ENCODE assay signal across 25 cellular contexts in the genomic region with DNA sequence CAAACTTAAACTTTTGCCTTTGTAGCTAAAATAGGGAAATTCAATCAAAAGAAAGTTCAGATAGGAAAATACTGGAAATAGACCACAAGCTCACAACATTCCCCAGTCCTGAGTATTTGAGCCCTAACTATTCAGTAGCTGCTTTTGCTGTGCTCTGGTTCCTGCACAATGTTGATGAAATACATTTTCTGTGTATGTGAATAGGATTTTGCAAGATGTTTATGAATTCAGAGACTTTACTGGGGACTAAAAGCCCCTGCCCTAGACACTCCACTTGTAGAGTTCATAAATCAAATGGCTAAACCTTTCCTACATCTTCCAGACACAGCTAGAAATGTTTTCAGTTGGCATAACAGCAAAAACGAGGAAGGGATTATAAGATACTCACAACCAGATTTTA.
"Had no signal": no experiment of that assay in that cellular context is flagged by ENCODE, and none has a peak within 500 bp of the region (broad histone marks: within the 10 kb centered on the region; RNA-seq: fewer than 3 reads in every experiment).

No MANE protein-coding gene starts in this region.

- H3K9me3 ChIP-seq: gastrocnemius medialis, heart left ventricle had no signal

- H3K4me1 ChIP-seq: foreskin keratinocyte, gastrocnemius medialis, heart left ventricle had no signal

- H3K27me3 ChIP-seq: foreskin keratinocyte, gastrocnemius medialis, heart left ventricle had no signal

- H3K4me3 ChIP-seq: coronary artery, dorsolateral prefrontal cortex, gastrocnemius medialis, heart left ventricle had no signal

- DNase-seq: activated B cell treated with CpG ODN at 0.5 μM for 24 hours; activated CD4-positive, alpha-beta memory T cell treated with anti-CD3 and anti-CD28 coated beads for 36 hours; activated CD4-positive, alpha-beta T cell treated with anti-CD3 and anti-CD28 coated beads for 36 hours; activated CD4-positive, alpha-beta T cell treated with anti-CD3 and anti-CD28 coated beads, Interleukin-2, amount 10 ng/mL, durations not matched to agents 24 days and 14 days; activated CD8-positive, alpha-beta memory T cell treated with anti-CD3 and anti-CD28 coated beads, Interleukin-2, amount 10 ng/mL, durations not matched to agents 7 days and 5 days; activated CD8-positive, alpha-beta memory T cell treated with anti-CD3 and anti-CD28 coated beads, Interleukin-2, amount 50 U/mL, for 4 hours; activated CD8-positive, alpha-beta T cell treated with anti-CD3 and anti-CD28 coated beads, Interleukin-2, amount 10 ng/mL, durations not matched to agents 7 days and 5 days; activated effector memory CD4-positive, alpha-beta T cell treated with anti-CD3 and anti-CD28 coated beads, Interleukin-2, amount 50 U/mL, for 16 hours; activated naive CD4-positive, alpha-beta T cell treated with anti-CD3 and anti-CD28 coated beads for 36 hours; activated naive CD8-positive, alpha-beta T cell treated with anti-CD3 and anti-CD28 coated beads for 36 hours; activated naive CD8-positive, alpha-beta T cell treated with anti-CD3 and anti-CD28 coated beads, Interleukin-2, amount 50 U/mL, for 24 hours; activated T-cell treated with anti-CD3 and anti-CD28 coated beads, Interleukin-2, amount 50 U/mL, for 1 hour; activated T-cell treated with anti-CD3 and anti-CD28 coated beads, Interleukin-2, amount 50 U/mL, for 48 hours; amniotic stem cell; anterior cingulate cortex; brain microvascular endothelial cell; dorsolateral prefrontal cortex; effector memory CD4-positive, alpha-beta T cell; endodermal cell; foreskin keratinocyte; gastrocnemius medialis; glutamatergic neuron; heart left ventricle; T-helper 2 cell had no signal

- H3K27ac ChIP-seq: brain microvascular endothelial cell, coronary artery, dorsolateral prefrontal cortex, foreskin keratinocyte, gastrocnemius medialis, heart left ventricle had no signal

- H3K36me3 ChIP-seq: brain microvascular endothelial cell, gastrocnemius medialis, heart left ventricle had no signal
